8 cellular contexts compared by ENCODE assay signal in genomic region chr2:88055436-88056128, GRCh38. TPM values are rescaled to one million over a fixed set of nuclear protein-coding genes. Genes with fewer than 3 reads are reported as not detected.
DNase-seq lines count a peak whose midpoint lies in the region; ATAC-seq, FAIRE-seq and TF ChIP-seq lines count a peak whose summit lies in the region.

Gene KRCC1 (minus strand): TSS chr2:88055783. CDS start chr2:88028563, 27,220 bp downstream.

- ATAC-seq in HG02798 (IDR thresholded peaks at IDR 0.05; ENCODE audit: poor library complexity, unreplicated experiment): peak; percentile 97
- ATAC-seq in Right ventricle myocardium superior (ENCODE audit: poor library complexity): peak; percentile 98
- peak; percentile 96 to 98 (median 98) for ATAC-seq in pancreas

- H3K27ac ChIP-seq in pancreas (peak within 1 kb of the TSS; percentile 85 to 96 (median 90)), thyroid gland (peak within 1 kb of the TSS; percentile 94 to 97 (median 97))

- intact Hi-C loops in Right ventricle myocardium superior (cut with DNase I): no loop called here
- intact Hi-C loops in pancreas (cut with DNase I): no loop called here
- intact Hi-C loops in thyroid gland (cut with DNase I): no loop called here

- peak; percentile 89 for FAIRE-seq in GM12891 (lab: Jason Lieb, UNC)
- no peak for FAIRE-seq in pancreas (lab: Jason Lieb, UNC)

- H3K27me3 ChIP-seq in pancreas (no peaks in the 10 kb centered on the region), thyroid gland (no peaks in the 10 kb centered on the region)

- WGBS in pancreas, 2 donors: 0 to 1% methylated on average over 65 to 71 of the region's 71 CpGs
- WGBS in thyroid gland, 2 donors: 0% methylated on average over 22 to 38 of the region's 71 CpGs

- TF ChIP-seq POLR2A in GM12891 (IDR thresholded peaks at IDR 0.05; ENCODE audit: low read depth, low read length): peak; percentile 93
- TF ChIP-seq POLR2A in thyroid gland (IDR thresholded peaks at IDR 0.05): peak; percentile 76 to 97

- H3K4me1 ChIP-seq in pancreas: peaks cover 0 to 25% (median 21%) of the 10 kb centered on the region in 3 donors
- peaks cover 12 to 19% of the 10 kb centered on the region in 2 donors for H3K4me1 ChIP-seq in thyroid gland

- H3K4me3 ChIP-seq in pancreas (peak within 1 kb of the TSS; percentile 71 to 97 (median 80)), thyroid gland (replicated peaks in 1 of 3) (peak within 1 kb of the TSS; percentile 65 to 93 (median 84))

- H3K9me3 ChIP-seq in pancreas (no peaks in the 10 kb centered on the region), thyroid gland (no peaks in the 10 kb centered on the region)

- no peak for TF ChIP-seq CTCF in pancreas (IDR thresholded peaks at IDR 0.05)
- TF ChIP-seq CTCF in thyroid gland (IDR thresholded peaks at IDR 0.05): no peak

- H3K36me3 ChIP-seq in pancreas: no peaks in the 10 kb centered on the region
- H3K36me3 ChIP-seq in thyroid gland: no peaks in the 10 kb centered on the region

- peak; percentile 87 for DNase-seq in GM12891 (ENCODE audit: insufficient read length, low spot score)
- peak; percentile 69 for DNase-seq in NCI-H1417 treated with DMSO at 0.1 percent for 48 hours (lab: John Stamatoyannopoulos, UW)
- DNase-seq in SW 1271 (lab: John Stamatoyannopoulos, UW): peak; percentile 76 to 88
- peak; percentile 77 for DNase-seq in activated naive CD8-positive, alpha-beta T cell treated with anti-CD3 and anti-CD28 coated beads, Interleukin-2, amount 50 U/mL, for 16 hours (ENCODE audit: low read depth, low spot score)
- DNase-seq in Right ventricle myocardium superior: peak; percentile 98
- peak; percentile 94 to 99 (median 96) for DNase-seq in pancreas
- peak; percentile 96 for DNase-seq in thyroid gland

TF ChIP-seq in GM12891, 5 proteins besides CTCF, POLR2A, EP300 and RAD21:
- TF ChIP-seq POU2F2 (IDR thresholded peaks at IDR 0.05; ENCODE audit: low read depth, low read length) (no peak), SPI1 (IDR thresholded peaks at IDR 0.05; ENCODE audit: low read depth, low read length) (peak; percentile 73), TAF1 (IDR thresholded peaks at IDR 0.05; ENCODE audit: low read depth, low read length) (peak; percentile 75), POLR2AphosphoS5 (IDR thresholded peaks at IDR 0.05; ENCODE audit: low read depth, low read length) (peak; percentile 94)

RNA-seq across cellular contexts. Expression of gene KRCC1, which starts in this region (rescaled TPM):
- 13.9 TPM for polyA plus RNA-seq in GM12891 (2012; ENCODE audit: low read depth, missing spikeins)
- 22.8 TPM for total RNA-seq in Right ventricle myocardium superior
- total RNA-seq in pancreas: 10 to 100 TPM in 3 of 6 donors, 1 to 10 TPM in 3; 8.3 to 12.8 (median 9.9) TPM
- 10 to 100 TPM; 15.8 to 21.2 TPM for polyA plus RNA-seq in pancreas
- total RNA-seq in thyroid gland: 10 to 100 TPM; 29.4 to 44.6 (median 35.9) TPM

Comparison
In these comparisons a context has a peak if more than half of its experiments do, and no peak if none do; other contexts are left out.
1. Peak in every context shown above with its lines: DNase-seq, ATAC-seq, H3K4me3 ChIP-seq and H3K27ac ChIP-seq.